14 cellular contexts compared by ENCODE assay signal in the genomic region with DNA sequence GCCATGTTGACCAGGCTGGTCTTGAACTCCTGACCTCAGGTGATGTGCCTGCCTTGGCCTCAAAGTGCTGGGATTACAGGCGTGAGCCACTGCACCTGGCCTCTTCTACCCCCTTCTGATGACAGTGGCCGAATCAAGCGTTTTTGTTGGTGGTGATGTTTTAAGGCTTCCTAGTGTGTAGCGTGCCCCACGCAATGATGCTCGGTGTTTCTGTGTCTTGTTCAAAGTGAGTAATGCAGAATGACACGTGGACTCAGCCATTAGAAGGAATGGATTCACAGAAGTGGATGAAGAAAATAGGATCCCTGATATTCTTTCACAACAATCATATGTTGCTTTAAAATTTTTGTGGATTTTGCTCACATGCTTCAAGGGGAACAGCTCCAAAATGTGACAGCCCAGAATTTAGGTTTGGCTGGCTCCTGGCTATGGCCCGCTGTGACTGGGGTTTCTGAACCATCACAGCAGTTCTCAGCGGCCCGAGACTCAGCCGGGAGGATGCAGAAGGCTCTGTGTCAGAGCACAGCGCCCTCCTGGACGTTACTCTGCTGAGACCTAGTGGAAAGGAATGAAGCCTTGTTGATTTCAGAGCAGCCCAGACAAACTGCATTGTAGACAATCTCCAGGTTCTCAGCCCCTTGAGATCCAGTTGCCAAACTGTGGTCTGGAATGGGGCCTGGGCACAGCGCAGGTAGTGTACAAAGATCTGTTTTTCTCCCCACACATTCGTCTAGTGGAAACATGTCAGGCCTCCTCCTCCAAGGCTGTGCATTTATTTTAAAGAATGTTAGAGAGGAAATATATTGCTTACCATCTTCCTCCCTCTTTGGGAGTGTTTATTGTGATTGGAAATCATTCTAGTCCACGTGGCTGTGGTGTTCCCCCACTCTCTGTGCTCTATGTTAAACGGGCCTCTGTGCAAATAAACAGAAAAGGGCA. TPM values are rescaled to one million over a fixed set of nuclear protein-coding genes. Genes with fewer than 3 reads are reported as not detected.
DNase-seq lines count a peak whose midpoint lies in the region; ATAC-seq and TF ChIP-seq lines count a peak whose summit lies in the region.
"Had no signal": no experiment of that assay in that cellular context is flagged by ENCODE, and none has a peak within 500 bp of the region (broad histone marks: within the 10 kb centered on the region; RNA-seq: fewer than 3 reads in every experiment).

No MANE protein-coding gene starts in this region.

- H3K4me3 ChIP-seq in BE2C (ENCODE audit: low read depth, low read length) (no peak overlapping the region), Panc1 (ENCODE audit: low read depth in 2 of 2, low read length in 2 of 2) (no peak overlapping the region), fibroblast of lung (replicated peaks in 1 of 4; ENCODE audit: control extremely low read depth in 1 of 4, insufficient read depth in 1 of 4, low read depth in 3 of 4, low read length in 4 of 4) (no peak overlapping the region)

- 0 out of 2 replicates have a peak, but pooled peaks have one; percentile 4 for TF ChIP-seq CTCF in BE2C (IDR thresholded peaks at IDR 0.05; ENCODE audit: low read depth, low read length)
- TF ChIP-seq CTCF in Panc1 (IDR thresholded peaks at IDR 0.05): no peak
- no peak for TF ChIP-seq CTCF in fibroblast of lung (conservative IDR thresholded peaks at IDR 0.05 in 1 of 2, IDR thresholded peaks at IDR 0.05 in 1 of 2; ENCODE audit: low read depth in 1 of 2, low read length in 2 of 2)
- no peak for TF ChIP-seq CTCF in neural crest cell (conservative IDR thresholded peaks at IDR 0.05)

- intact Hi-C loops in Panc1 (cut with micrococcal nuclease; ENCODE audit: unreplicated experiment): no loop called here

- H3K4me1 Mint-ChIP-seq in neural crest cell: peaks cover 11% of the 10 kb centered on the region
- H3K4me1 Mint-ChIP-seq: CD14-positive monocyte had no signal

- H3K9ac ChIP-seq in fibroblast of lung (ENCODE audit: insufficient read depth, low read length): no peak overlapping the region

- H3K9me3 Mint-ChIP-seq in neural crest cell: no peaks in the 10 kb centered on the region
- H3K9me3 Mint-ChIP-seq: activated CD8-positive, alpha-beta T cell treated with anti-CD3 and anti-CD28 coated beads for 36 hours; activated T-helper 17 cell treated with anti-CD3 and anti-CD28 coated beads, Interleukin-2, amount 50 U/mL, for 72 hours; CD14-positive monocyte had no signal

- H3K4me2 ChIP-seq in fibroblast of lung (ENCODE audit: extremely low read depth, insufficient read depth, low read length): peak overlapping the region; percentile 13

- H3K27ac ChIP-seq in Panc1 (ENCODE audit: low read length): peak overlapping the region; percentile 18; the same call in 1 of the 2 replicates
- peak overlapping the region; percentile 10 for H3K27ac ChIP-seq in fibroblast of lung (ENCODE audit: insufficient read depth, low read length)

- no peak overlapping the region for H2AFZ ChIP-seq in fibroblast of lung (ENCODE audit: low read length)

- no TSS peak for BruUV-seq in Panc1 (replicated peaks; lab: Mats Ljungman, UMichigan)

- H3K27me3 ChIP-seq in BE2C: no peaks in the 10 kb centered on the region
- no peaks in the 10 kb centered on the region for H3K27me3 ChIP-seq in Panc1 (ENCODE audit: control insufficient read depth, insufficient read depth, low read length)
- no peaks in the 10 kb centered on the region for H3K27me3 ChIP-seq in fibroblast of lung (ENCODE audit: control insufficient read depth, insufficient read depth, low read length)

- no peaks in the 10 kb centered on the region for H3K36me3 ChIP-seq in BE2C
- no peaks in the 10 kb centered on the region for H3K36me3 ChIP-seq in Panc1 (ENCODE audit: control insufficient read depth, insufficient read depth, low read length)
- H3K36me3 ChIP-seq in fibroblast of lung (ENCODE audit: control insufficient read depth, insufficient read depth, low read length): no peaks in the 10 kb centered on the region

- ATAC-seq in Panc1: peak; percentile 53; the same call in 1 of the 2 replicates
- no peak for ATAC-seq in GM19467 (IDR thresholded peaks at IDR 0.05; ENCODE audit: unreplicated experiment)
- ATAC-seq: activated CD8-positive, alpha-beta T cell treated with anti-CD3 and anti-CD28 coated beads for 36 hours; activated T-helper 17 cell treated with anti-CD3 and anti-CD28 coated beads, Interleukin-2, amount 50 U/mL, for 72 hours had no signal

- no peaks in the 10 kb centered on the region for H3K79me2 ChIP-seq in fibroblast of lung (ENCODE audit: control insufficient read depth, insufficient read depth, low read length)

- CTCF ChIA-PET in Panc1 (lab: Charles Lee): no interaction called here

- in situ Hi-C loops in Panc1 (cut with HindIII; ENCODE audit: low pct_unique_long_range_greater_than_20kb, low sequenced_read_pairs): no loop called here
- in situ Hi-C loops in ACHN (cut with HindIII; ENCODE audit: low pct_ligation_motif_present, low pct_unique_long_range_greater_than_20kb, low sequenced_read_pairs): no loop called here

- H3K9me3 ChIP-seq in BE2C (no peaks in the 10 kb centered on the region), Panc1 (ENCODE audit: control insufficient read depth, insufficient read depth, low read depth, low read length) (no peaks in the 10 kb centered on the region), fibroblast of lung (ENCODE audit: control insufficient read depth, insufficient read depth, low read depth, low read length) (no peaks in the 10 kb centered on the region)

- POLR2A ChIA-PET in Panc1 (lab: Charles Lee): no interaction called here

- no peaks in the 10 kb centered on the region for H3K27me3 Mint-ChIP-seq in neural crest cell (ENCODE audit: low read depth)
- H3K27me3 Mint-ChIP-seq: activated CD8-positive, alpha-beta T cell treated with anti-CD3 and anti-CD28 coated beads for 36 hours; activated T-helper 17 cell treated with anti-CD3 and anti-CD28 coated beads, Interleukin-2, amount 50 U/mL, for 72 hours had no signal

- no peak for DNase-seq in BE2C
- DNase-seq in Panc1 (ENCODE audit: low read depth, low spot score): no peak
- peak; percentile 58 to 70 for DNase-seq in fibroblast of lung (ENCODE audit: low read depth in 2 of 2)
- no peak for DNase-seq in neural crest cell (ENCODE audit: low read depth, low spot score)
- no peak for DNase-seq in Ammon's horn (ENCODE audit: low spot score)
- no peak for DNase-seq in T-helper 9 cell
- no peak for DNase-seq in ACHN
- DNase-seq: activated CD8-positive, alpha-beta T cell treated with anti-CD3 and anti-CD28 coated beads for 36 hours; anterior cingulate cortex; posterior cingulate gyrus; SHP77 had no signal

- H3K4me1 ChIP-seq in BE2C (peaks cover 4% of the 10 kb centered on the region), Panc1 (ENCODE audit: control insufficient read depth, insufficient read depth, low read length) (peaks cover 11% of the 10 kb centered on the region; the same call in 1 of the 2 replicates), fibroblast of lung (ENCODE audit: control insufficient read depth, extremely low read depth, insufficient read depth, low read length) (peaks cover 3% of the 10 kb centered on the region)

- H3K36me3 Mint-ChIP-seq in neural crest cell (ENCODE audit: low read depth): no peaks in the 10 kb centered on the region

- H3K4me3 Mint-ChIP-seq in neural crest cell: no peak overlapping the region
- H3K4me3 Mint-ChIP-seq: activated CD8-positive, alpha-beta T cell treated with anti-CD3 and anti-CD28 coated beads for 36 hours; activated T-helper 17 cell treated with anti-CD3 and anti-CD28 coated beads, Interleukin-2, amount 50 U/mL, for 72 hours; CD14-positive monocyte had no signal

- H3K27ac Mint-ChIP-seq in neural crest cell (ENCODE audit: unreplicated experiment): peak overlapping the region; percentile 81
- H3K27ac Mint-ChIP-seq: activated CD8-positive, alpha-beta T cell treated with anti-CD3 and anti-CD28 coated beads for 36 hours; activated T-helper 17 cell treated with anti-CD3 and anti-CD28 coated beads, Interleukin-2, amount 50 U/mL, for 72 hours; CD14-positive monocyte had no signal

- H4K20me1 ChIP-seq in fibroblast of lung (ENCODE audit: control insufficient read depth, extremely low read depth, insufficient read depth, low read length): no peaks in the 10 kb centered on the region

RNA-seq across cellular contexts. Expression of a gene that starts 57.5 kb away (rescaled TPM):
- 2.3 TPM for polyA plus RNA-seq in BE2C (2012; ENCODE audit: insufficient read depth, insufficient read length, low read depth)
- total RNA-seq in Panc1 (2021; ENCODE audit: unreplicated experiment) (14.9 TPM), fibroblast of lung (8.0 and 11.2 TPM in 2 replicates), neural crest cell (33.5 and 36.8 TPM in 2 replicates)
- polyA plus RNA-seq in Panc1 (2012; ENCODE audit: insufficient read length): 8.3 TPM
- polyA plus RNA-seq in fibroblast of lung: 6.2 and 7.0 TPM in 2 replicates
- polyA plus RNA-seq in fibroblast of lung (2012): 3.8 and 5.9 TPM in 2 replicates
- 9.2 and 24.0 TPM in 2 replicates for polyA minus RNA-seq in fibroblast of lung (ENCODE audit: low replicate concordance)

Comparison
In these comparisons a context has a peak if more than half of its experiments do, and no peak if none do; other contexts are left out.
1. DNase-seq: peak in fibroblast of lung (2 of 2); none in BE2C (single experiment), Panc1 (single experiment), neural crest cell (single experiment), Ammon's horn (single experiment), T-helper 9 cell (single experiment) and ACHN (single experiment).